Comparison of ENCODE assay signal across 1 cellular context in genomic region chrX:68629936-68630335, GRCh38. TPM values are rescaled to one million over a fixed set of nuclear protein-coding genes. Genes with fewer than 3 reads are reported as not detected.
"Had no signal": no experiment of that assay in that cellular context is flagged by ENCODE, and none has a peak within 500 bp of the region (broad histone marks: within the 10 kb centered on the region; RNA-seq: fewer than 3 reads in every experiment).

No MANE protein-coding gene starts in this region.

RNA-seq across cellular contexts. Expression of gene STARD8, which starts 17.5 kb away (rescaled TPM):
- total RNA-seq: OCI-LY7 had no signal
